In genomic region chrX:152656087-152656486, GRCh38 we compare ENCODE assay signal across 23 cellular contexts. TPM values are rescaled to one million over a fixed set of nuclear protein-coding genes. Genes with fewer than 3 reads are reported as not detected.
DNase-seq lines count a peak whose midpoint lies in the region; FAIRE-seq and TF ChIP-seq lines count a peak whose summit lies in the region.
"Had no signal": no experiment of that assay in that cellular context is flagged by ENCODE, and none has a peak within 500 bp of the region (broad histone marks: within the 10 kb centered on the region; RNA-seq: fewer than 3 reads in every experiment).

No MANE protein-coding gene starts in this region.

- intact Hi-C loops in esophagus muscularis mucosa (cut with DNase I): no loop called here

- H3K36me3 Mint-ChIP-seq in astrocyte (ENCODE audit: low read depth, unreplicated experiment) (no peaks in the 10 kb centered on the region), osteocyte (ENCODE audit: unreplicated experiment) (no peaks in the 10 kb centered on the region)
- H3K36me3 Mint-ChIP-seq: CD8-positive, alpha-beta T cell had no signal

- H3K36me3 ChIP-seq in astrocyte (ENCODE audit: insufficient read depth, low read length) (no peaks in the 10 kb centered on the region), esophagus muscularis mucosa (no peaks in the 10 kb centered on the region)
- H3K36me3 ChIP-seq: BLaER1 treated with 17β-estradiol and CSF1 and Interleukin-3, amounts not matched to agents 10 nM and 100 nM had no signal

- H2AFZ ChIP-seq in astrocyte (ENCODE audit: low read depth, low read length): no peak overlapping the region

- no peaks in the 10 kb centered on the region for H4K20me1 ChIP-seq in astrocyte (ENCODE audit: insufficient read depth, low read length)

- H3K27me3 Mint-ChIP-seq in astrocyte (ENCODE audit: low read depth, unreplicated experiment) (peaks cover 7% of the 10 kb centered on the region), osteocyte (ENCODE audit: unreplicated experiment) (no peaks in the 10 kb centered on the region)
- H3K27me3 Mint-ChIP-seq: B cell had no signal

- no peaks in the 10 kb centered on the region for H3K4me1 Mint-ChIP-seq in astrocyte (ENCODE audit: low read depth, unreplicated experiment)
- H3K4me1 Mint-ChIP-seq in osteocyte (ENCODE audit: unreplicated experiment): no peaks in the 10 kb centered on the region
- H3K4me1 Mint-ChIP-seq: B cell had no signal

- H3K4me2 ChIP-seq in astrocyte (ENCODE audit: low read length): no peak overlapping the region
- H3K4me2 ChIP-seq: A549; BLaER1 treated with 17β-estradiol and CSF1 and Interleukin-3, amounts not matched to agents 10 nM and 100 nM had no signal

- DNase-seq in astrocyte (ENCODE audit: low read depth) (no peak), esophagus muscularis mucosa (ENCODE audit: extremely low spot score) (peak; percentile 26), osteocyte (ENCODE audit: extremely low spot score, unreplicated experiment) (peak; percentile 66), GM20000 (ENCODE audit: low spot score) (no peak), caudate nucleus (lab: John Stamatoyannopoulos, UW) (no peak)
- DNase-seq in effector CD4-positive, alpha-beta T cell: no peak
- DNase-seq: AML-193; Caco-2; Calu3; CD4-positive, alpha-beta T cell; CD8-positive, alpha-beta T cell; DMS79 treated with DMSO at 0.1 percent for 48 hours; GF-D8 had no signal

- H3K4me3 Mint-ChIP-seq in astrocyte (ENCODE audit: unreplicated experiment): no peak overlapping the region
- H3K4me3 Mint-ChIP-seq in osteocyte (ENCODE audit: unreplicated experiment): no peak overlapping the region
- H3K4me3 Mint-ChIP-seq: B cell; CD4-positive, alpha-beta T cell; CD8-positive, alpha-beta T cell had no signal

- H3K9me3 Mint-ChIP-seq in astrocyte (ENCODE audit: unreplicated experiment) (no peaks in the 10 kb centered on the region), osteocyte (ENCODE audit: unreplicated experiment) (peaks cover 13% of the 10 kb centered on the region)
- H3K9me3 Mint-ChIP-seq: CD4-positive, alpha-beta T cell; CD8-positive, alpha-beta T cell had no signal

- no peak for TF ChIP-seq EP300 in esophagus muscularis mucosa (IDR thresholded peaks at IDR 0.05)

- H3K27ac ChIP-seq in astrocyte (ENCODE audit: low read depth, low read length): no peak overlapping the region
- no peak overlapping the region for H3K27ac ChIP-seq in esophagus muscularis mucosa (replicated peaks in 1 of 4)
- no peak overlapping the region for H3K27ac ChIP-seq in caudate nucleus (ENCODE audit: low read depth, low read length)
- H3K27ac ChIP-seq: 22Rv1; A549; BLaER1 treated with 17β-estradiol and CSF1 and Interleukin-3, amounts not matched to agents 10 nM and 100 nM; C4-2B had no signal

- H3K4me3 ChIP-seq in astrocyte (ENCODE audit: insufficient read depth, low read depth, low read length) (no peak overlapping the region), esophagus muscularis mucosa (no peak overlapping the region)
- H3K4me3 ChIP-seq: A549; BLaER1 treated with 17β-estradiol and CSF1 and Interleukin-3, amounts not matched to agents 10 nM and 100 nM had no signal

- FAIRE-seq in astrocyte (lab: Jason Lieb, UNC): peak; percentile 9
- FAIRE-seq: A549, D721Med, G401.6, GM12891, GM19239 had no signal

- no peak overlapping the region for H3K9ac ChIP-seq in astrocyte (ENCODE audit: low read length)
- H3K9ac ChIP-seq: BLaER1 treated with 17β-estradiol and CSF1 and Interleukin-3, amounts not matched to agents 10 nM and 100 nM had no signal

- 58% methylated on average over 4 of the region's 4 CpGs for WGBS in esophagus muscularis mucosa

- H3K27ac Mint-ChIP-seq in astrocyte (ENCODE audit: unreplicated experiment): no peak overlapping the region
- H3K27ac Mint-ChIP-seq in osteocyte (ENCODE audit: unreplicated experiment): no peak overlapping the region
- H3K27ac Mint-ChIP-seq: B cell; CD4-positive, alpha-beta T cell; CD8-positive, alpha-beta T cell had no signal

- no peaks in the 10 kb centered on the region for H3K79me2 ChIP-seq in astrocyte (ENCODE audit: insufficient read depth, low read length)

- TF ChIP-seq CTCF in astrocyte (IDR thresholded peaks at IDR 0.05; ENCODE audit: insufficient read depth, low read depth, low read length) (no peak), esophagus muscularis mucosa (IDR thresholded peaks at IDR 0.05) (no peak), osteocyte (IDR thresholded peaks at IDR 0.05) (no peak), GM20000 (IDR thresholded peaks at IDR 0.05; ENCODE audit: extremely low read depth, missing control alignments) (no peak)

- H3K9me3 ChIP-seq in astrocyte (ENCODE audit: insufficient read depth, low read depth, low read length): no peaks in the 10 kb centered on the region
- no peaks in the 10 kb centered on the region for H3K9me3 ChIP-seq in esophagus muscularis mucosa
- H3K9me3 ChIP-seq: A549, Caco-2 had no signal

- H3K4me1 ChIP-seq in astrocyte (ENCODE audit: insufficient read depth, low read length): no peaks in the 10 kb centered on the region
- H3K4me1 ChIP-seq in esophagus muscularis mucosa: no peaks in the 10 kb centered on the region
- H3K4me1 ChIP-seq: A549; BLaER1 treated with 17β-estradiol and CSF1 and Interleukin-3, amounts not matched to agents 10 nM and 100 nM; Caco-2 had no signal

- TF ChIP-seq POLR2A in esophagus muscularis mucosa (IDR thresholded peaks at IDR 0.05; ENCODE audit: low read depth): no peak

- no peaks in the 10 kb centered on the region for H3K27me3 ChIP-seq in astrocyte (ENCODE audit: insufficient read depth, low read length)
- H3K27me3 ChIP-seq in esophagus muscularis mucosa: no peaks in the 10 kb centered on the region

RNA-seq across cellular contexts. Expression of gene GABRQ, which starts 18.4 kb away (rescaled TPM):
- total RNA-seq in astrocyte: 0.41 and 0.43 TPM in 2 replicates
- total RNA-seq in esophagus muscularis mucosa: under 1 TPM in 1 of 4 donors, not detected in 3; 0.06 TPM
- total RNA-seq in osteocyte: not detected in 2 replicates
- total RNA-seq: A172; B cell; Caco-2; Calu3; CD4-positive, alpha-beta T cell; CD8-positive, alpha-beta T cell had no signal

RNA-seq across cellular contexts. Expression of gene MAGEA3, which starts 42.5 kb away (rescaled TPM):
- total RNA-seq in astrocyte (0.36 and 0.58 TPM in 2 replicates), esophagus muscularis mucosa (not detected), osteocyte (not detected in 2 replicates)
- total RNA-seq: B cell; Caco-2; Calu3; CD4-positive, alpha-beta T cell; CD8-positive, alpha-beta T cell had no signal

RNA-seq across cellular contexts. Expression of gene CSAG2, which starts 53.0 kb away (rescaled TPM):
- total RNA-seq in astrocyte: not detected in 2 replicates
- not detected for total RNA-seq in esophagus muscularis mucosa
- total RNA-seq in osteocyte: not detected in 2 replicates
- total RNA-seq: A172; B cell; Caco-2; Calu3; CD4-positive, alpha-beta T cell; CD8-positive, alpha-beta T cell had no signal

RNA-seq across cellular contexts. Expression of gene MAGEA2B, which starts 58.3 kb away (rescaled TPM):
- total RNA-seq in astrocyte (1.2 and 2.9 TPM in 2 replicates), esophagus muscularis mucosa (not detected), osteocyte (not detected in 2 replicates)
- total RNA-seq: A172; B cell; Caco-2; Calu3; CD4-positive, alpha-beta T cell; CD8-positive, alpha-beta T cell had no signal

Comparison
In these comparisons a context has a peak if more than half of its experiments do, and no peak if none do; other contexts are left out.
1. DNase-seq: peak in esophagus muscularis mucosa (single experiment) and osteocyte (single experiment); none in astrocyte (single experiment), GM20000 (single experiment), caudate nucleus (0 of 61) and effector CD4-positive, alpha-beta T cell (single experiment).